Comparison of ENCODE assay signal across 35 cellular contexts in the genomic region with DNA sequence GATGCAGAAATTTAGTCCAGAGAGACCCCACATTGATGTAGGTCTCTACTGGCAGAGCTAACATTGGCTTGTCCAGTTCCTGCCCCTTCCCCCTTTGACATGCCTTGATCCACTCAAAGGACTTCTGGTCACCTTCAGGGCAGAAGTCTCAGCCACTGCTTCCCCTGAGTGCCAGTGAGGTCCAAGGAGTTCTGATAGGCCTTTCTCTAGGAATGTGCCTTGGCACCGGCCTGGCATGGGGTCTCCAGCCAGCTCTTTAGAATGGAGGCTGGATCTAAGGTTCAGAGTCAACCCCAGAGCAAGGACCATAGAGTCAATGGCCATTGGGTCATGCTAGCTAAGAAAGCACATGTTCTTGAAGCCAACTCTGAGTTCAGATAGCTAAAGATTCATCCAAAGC.
"Had no signal": no experiment of that assay in that cellular context is flagged by ENCODE, and none has a peak within 500 bp of the region (broad histone marks: within the 10 kb centered on the region; RNA-seq: fewer than 3 reads in every experiment).

No MANE protein-coding gene starts in this region.

- H3K4me2 ChIP-seq: KMS-11 had no signal

- H3K27me3 ChIP-seq: MG63 had no signal

- H3K9ac ChIP-seq: KMS-11 had no signal

- H3K36me3 ChIP-seq: MG63 had no signal

- H3K4me3 ChIP-seq: MG63 had no signal

- DNase-seq: Karpas-422, Kasumi-1, KG1, MG63, MM.1S, MV-4-11, NCI-H1048, NCI-H1092, NCI-H1092 treated with DMSO at 0.1 percent for 48 hours, NCI-H1105, NCI-H1105 treated with DMSO at 0.1 percent for 48 hours, NCI-H1417, NCI-H1417 treated with DMSO at 0.1 percent for 48 hours, NCI-H1436, NCI-H1436 treated with DMSO at 0.1 percent for 48 hours, NCI-H146, NCI-H1694, NCI-H1694 treated with DMSO at 0.1 percent for 48 hours, NCI-H187, NCI-H187 treated with DMSO at 0.1 percent for 48 hours, NCI-H1930, NCI-H2029, NCI-H2029 treated with DMSO at 0.1 percent for 48 hours, NCI-H2081, NCI-H2081 treated with DMSO at 0.1 percent for 48 hours, NCI-H2107, NCI-H2171, NCI-H2171 treated with DMSO at 0.1 percent for 48 hours, NCI-H2227 treated with DMSO at 0.1 percent for 48 hours, NCI-H226, NCI-H345, NCI-H446, NCI-H446 treated with DMSO at 0.1 percent for 48 hours, NCI-H510A had no signal

- H3K9me3 ChIP-seq: MG63 had no signal

- H3K27ac ChIP-seq: KMS-11 had no signal
